20 cellular contexts compared by ENCODE assay signal in genomic region chr2:241129086-241129871, GRCh38. TPM values are rescaled to one million over a fixed set of nuclear protein-coding genes. Genes with fewer than 3 reads are reported as not detected.
DNase-seq lines count a peak whose midpoint lies in the region; TF ChIP-seq lines count a peak whose summit lies in the region.
"Had no signal": no experiment of that assay in that cellular context is flagged by ENCODE, and none has a peak within 500 bp of the region (broad histone marks: within the 10 kb centered on the region; RNA-seq: fewer than 3 reads in every experiment).

No MANE protein-coding gene starts in this region.

- peaks cover 17% of the 10 kb centered on the region for H3K4me1 Mint-ChIP-seq in activated CD4-positive, alpha-beta T cell treated with anti-CD3 and anti-CD28 coated beads, Interleukin-2, amount 10 ng/mL, durations not matched to agents 7 days and 5 days
- peaks cover 15% of the 10 kb centered on the region for H3K4me1 Mint-ChIP-seq in activated T-helper 2 cell treated with anti-CD3 and anti-CD28 coated beads, Interferon-gamma antibody, Interleukin-2, Interleukin-4, amounts not matched to agents 10 μg/mL and 5 μg/mL and 100 μg/mL, durations not matched to agents 14 hours and 24 hours and 36 hours (ENCODE audit: low read depth)
- H3K4me1 Mint-ChIP-seq: nephron progenitor cell had no signal

- peaks cover 20% of the 10 kb centered on the region for H3K36me3 Mint-ChIP-seq in activated CD4-positive, alpha-beta T cell treated with anti-CD3 and anti-CD28 coated beads, Interleukin-2, amount 10 ng/mL, durations not matched to agents 7 days and 5 days (ENCODE audit: low read depth)
- H3K36me3 Mint-ChIP-seq in activated T-helper 2 cell treated with anti-CD3 and anti-CD28 coated beads, Interferon-gamma antibody, Interleukin-2, Interleukin-4, amounts not matched to agents 10 μg/mL and 5 μg/mL and 100 μg/mL, durations not matched to agents 14 hours and 24 hours and 36 hours (ENCODE audit: low read depth), result peaks cover 34% of the 10 kb centered on the region

- no peak overlapping the region for H3K4me3 ChIP-seq in sigmoid colon
- H3K4me3 ChIP-seq: A549, ascending aorta, colonic mucosa, lung, thyroid gland had no signal

- no peaks in the 10 kb centered on the region for H3K9me3 ChIP-seq in sigmoid colon
- H3K9me3 ChIP-seq: A549, ascending aorta, colonic mucosa, thyroid gland had no signal

- H3K4me1 ChIP-seq in sigmoid colon, result no peaks in the 10 kb centered on the region
- H3K4me1 ChIP-seq: A549, ascending aorta, colonic mucosa, thyroid gland had no signal

- no peaks in the 10 kb centered on the region for H3K27me3 ChIP-seq in sigmoid colon
- H3K27me3 ChIP-seq: ascending aorta, colonic mucosa, thyroid gland had no signal

- no peaks in the 10 kb centered on the region for H3K27me3 Mint-ChIP-seq in activated CD4-positive, alpha-beta T cell treated with anti-CD3 and anti-CD28 coated beads, Interleukin-2, amount 10 ng/mL, durations not matched to agents 7 days and 5 days
- H3K27me3 Mint-ChIP-seq in activated T-helper 2 cell treated with anti-CD3 and anti-CD28 coated beads, Interferon-gamma antibody, Interleukin-2, Interleukin-4, amounts not matched to agents 10 μg/mL and 5 μg/mL and 100 μg/mL, durations not matched to agents 14 hours and 24 hours and 36 hours (ENCODE audit: low read depth), result no peaks in the 10 kb centered on the region

- whole genome bisulfite sequencing in sigmoid colon, 2 donors, result 88 to 92% methylated on average over 12 of the region's 12 CpGs

- DNase-seq in activated CD4-positive, alpha-beta T cell treated with anti-CD3 and anti-CD28 coated beads, Interleukin-2, amount 10 ng/mL, durations not matched to agents 7 days and 5 days, result no peak
- no peak for DNase-seq in activated CD4-positive, alpha-beta T cell treated with anti-CD3 and anti-CD28 coated beads for 4 hours
- DNase-seq in GM13977 (ENCODE audit: low spot score) (peak; percentile 61), sigmoid colon (peak; percentile 30), Kasumi-1 (lab: John Stamatoyannopoulos, UW) (no peak), amniotic stem cell (lab: John Stamatoyannopoulos, UW) (no peak)
- no peak for DNase-seq in activated T-helper 2 cell treated with anti-CD3 and anti-CD28 coated beads, Interferon-gamma antibody, Interleukin-2, Interleukin-4, amounts not matched to agents 10 μg/mL and 5 μg/mL and 100 μg/mL, durations not matched to agents 14 hours and 24 hours and 36 hours (ENCODE audit: low spot score)
- DNase-seq in stimulated activated naive CD4-positive, alpha-beta T cell (lab: John Stamatoyannopoulos, UW), result no peak
- DNase-seq: colonic mucosa, COR-L47, HCEC 1CT, NCI-H2081 treated with DMSO at 0.1 percent for 48 hours, NCI-H69, nephron progenitor cell, thyroid gland had no signal

- intact Hi-C loops in activated T-helper 2 cell treated with anti-CD3 and anti-CD28 coated beads, Interferon-gamma antibody, Interleukin-2, Interleukin-4, amounts not matched to agents 10 μg/mL and 5 μg/mL and 100 μg/mL, durations not matched to agents 14 hours and 24 hours and 36 hours (cut with micrococcal nuclease), result no loop called here
- intact Hi-C loops in sigmoid colon (cut with DNase I), result no loop called here

- H3K4me3 Mint-ChIP-seq in activated CD4-positive, alpha-beta T cell treated with anti-CD3 and anti-CD28 coated beads, Interleukin-2, amount 10 ng/mL, durations not matched to agents 7 days and 5 days, result no peak overlapping the region
- H3K4me3 Mint-ChIP-seq in activated T-helper 2 cell treated with anti-CD3 and anti-CD28 coated beads, Interferon-gamma antibody, Interleukin-2, Interleukin-4, amounts not matched to agents 10 μg/mL and 5 μg/mL and 100 μg/mL, durations not matched to agents 14 hours and 24 hours and 36 hours (ENCODE audit: low read depth), result no peak overlapping the region
- H3K4me3 Mint-ChIP-seq: nephron progenitor cell had no signal

- no peak for TF ChIP-seq CTCF in GM13977 (IDR thresholded peaks at IDR 0.05; ENCODE audit: extremely low read depth, insufficient read depth, missing control alignments)
- no peak for TF ChIP-seq CTCF in sigmoid colon (IDR thresholded peaks at IDR 0.05)

- H3K9me3 Mint-ChIP-seq in activated CD4-positive, alpha-beta T cell treated with anti-CD3 and anti-CD28 coated beads, Interleukin-2, amount 10 ng/mL, durations not matched to agents 7 days and 5 days, result no peaks in the 10 kb centered on the region
- H3K9me3 Mint-ChIP-seq in activated T-helper 2 cell treated with anti-CD3 and anti-CD28 coated beads, Interferon-gamma antibody, Interleukin-2, Interleukin-4, amounts not matched to agents 10 μg/mL and 5 μg/mL and 100 μg/mL, durations not matched to agents 14 hours and 24 hours and 36 hours, result no peaks in the 10 kb centered on the region
- H3K9me3 Mint-ChIP-seq: nephron progenitor cell had no signal

- CTCF ChIA-PET in activated CD4-positive, alpha-beta T cell treated with anti-CD3 and anti-CD28 coated beads, Interleukin-2, amount 10 ng/mL, durations not matched to agents 7 days and 5 days (lab: Charles Lee), result interaction anchor here (1.4 kb wide), 1 partner anchor 20 kb away, joined by 4 read pairs; the partner anchor contains the start of gene PASK

- in situ Hi-C loops in GM13977 (cut with MboI; ENCODE audit: low pct_unique_long_range_greater_than_20kb, low sequenced_read_pairs, unreplicated experiment), result no loop called here

- no peaks in the 10 kb centered on the region for H3K36me3 ChIP-seq in sigmoid colon
- H3K36me3 ChIP-seq: ascending aorta, colonic mucosa, thyroid gland had no signal

- H3K27ac Mint-ChIP-seq in activated CD4-positive, alpha-beta T cell treated with anti-CD3 and anti-CD28 coated beads, Interleukin-2, amount 10 ng/mL, durations not matched to agents 7 days and 5 days, result peak overlapping the region; percentile 58
- peak overlapping the region; percentile 34 for H3K27ac Mint-ChIP-seq in activated T-helper 2 cell treated with anti-CD3 and anti-CD28 coated beads, Interferon-gamma antibody, Interleukin-2, Interleukin-4, amounts not matched to agents 10 μg/mL and 5 μg/mL and 100 μg/mL, durations not matched to agents 14 hours and 24 hours and 36 hours
- H3K27ac Mint-ChIP-seq: nephron progenitor cell had no signal

- TF ChIP-seq POLR2A in sigmoid colon (IDR thresholded peaks at IDR 0.05), result no peak

- H3K27ac ChIP-seq in sigmoid colon, result no peak overlapping the region
- H3K27ac ChIP-seq: A549, ascending aorta, colonic mucosa, epithelial cell of prostate, thyroid gland, VCaP had no signal

- POLR2A ChIA-PET in activated CD4-positive, alpha-beta T cell treated with anti-CD3 and anti-CD28 coated beads, Interleukin-2, amount 10 ng/mL, durations not matched to agents 7 days and 5 days (lab: Charles Lee), result no interaction called here

- no peak for TF ChIP-seq EP300 in sigmoid colon (IDR thresholded peaks at IDR 0.05)

RNA-seq across cellular contexts. Expression of gene PASK, which starts 20.0 kb away (rescaled TPM):
- 10 to 100 TPM; 55.5 to 62.0 TPM for total RNA-seq in activated CD4-positive, alpha-beta T cell treated with anti-CD3 and anti-CD28 coated beads, Interleukin-2, amount 10 ng/mL, durations not matched to agents 7 days and 5 days
- 72.5 and 75.8 TPM in 2 replicates for total RNA-seq in activated T-helper 2 cell treated with anti-CD3 and anti-CD28 coated beads, Interferon-gamma antibody, Interleukin-2, Interleukin-4, amounts not matched to agents 10 μg/mL and 5 μg/mL and 100 μg/mL, durations not matched to agents 14 hours and 24 hours and 36 hours
- total RNA-seq in sigmoid colon, result 1 to 10 TPM; 2.8 to 7.7 (median 4.7) TPM
- polyA plus RNA-seq in sigmoid colon, result 10 to 100 TPM in 1 of 3 donors, 1 to 10 TPM in 2; 1.4 to 16.4 (median 1.8) TPM
- total RNA-seq: ascending aorta had no signal

RNA-seq across cellular contexts. Expression of gene PPP1R7, which starts 21.0 kb away (rescaled TPM):
- total RNA-seq in activated CD4-positive, alpha-beta T cell treated with anti-CD3 and anti-CD28 coated beads, Interleukin-2, amount 10 ng/mL, durations not matched to agents 7 days and 5 days, result 100 to 1,000 TPM in 1 of 2 experiments, 10 to 100 TPM in 1; 89.5 to 110 TPM
- total RNA-seq in activated T-helper 2 cell treated with anti-CD3 and anti-CD28 coated beads, Interferon-gamma antibody, Interleukin-2, Interleukin-4, amounts not matched to agents 10 μg/mL and 5 μg/mL and 100 μg/mL, durations not matched to agents 14 hours and 24 hours and 36 hours, result 101 and 106 TPM in 2 replicates
- 10 to 100 TPM; 41.3 to 63.5 (median 56.8) TPM for total RNA-seq in sigmoid colon
- 10 to 100 TPM; 76.3 to 89.7 (median 78.7) TPM for polyA plus RNA-seq in sigmoid colon

RNA-seq across cellular contexts. Expression of gene MTERF4, which starts 27.2 kb away (rescaled TPM):
- total RNA-seq in activated CD4-positive, alpha-beta T cell treated with anti-CD3 and anti-CD28 coated beads, Interleukin-2, amount 10 ng/mL, durations not matched to agents 7 days and 5 days, result 10 to 100 TPM; 38.0 to 41.0 TPM
- 34.4 and 35.4 TPM in 2 replicates for total RNA-seq in activated T-helper 2 cell treated with anti-CD3 and anti-CD28 coated beads, Interferon-gamma antibody, Interleukin-2, Interleukin-4, amounts not matched to agents 10 μg/mL and 5 μg/mL and 100 μg/mL, durations not matched to agents 14 hours and 24 hours and 36 hours
- 10 to 100 TPM; 18.9 to 47.9 (median 33.2) TPM for total RNA-seq in sigmoid colon
- polyA plus RNA-seq in sigmoid colon, result 10 to 100 TPM; 27.0 to 40.2 (median 29.1) TPM

RNA-seq across cellular contexts. Expression of gene ANO7, which starts 59.2 kb away (rescaled TPM):
- total RNA-seq in activated CD4-positive, alpha-beta T cell treated with anti-CD3 and anti-CD28 coated beads, Interleukin-2, amount 10 ng/mL, durations not matched to agents 7 days and 5 days, result under 1 TPM; 0.12 TPM
- 3.5 and 4.3 TPM in 2 replicates for total RNA-seq in activated T-helper 2 cell treated with anti-CD3 and anti-CD28 coated beads, Interferon-gamma antibody, Interleukin-2, Interleukin-4, amounts not matched to agents 10 μg/mL and 5 μg/mL and 100 μg/mL, durations not matched to agents 14 hours and 24 hours and 36 hours
- 1 to 10 TPM in 1 of 4 donors, under 1 TPM in 1, not detected in 2; 0.41 to 1.7 TPM for total RNA-seq in sigmoid colon
- polyA plus RNA-seq in sigmoid colon, result 10 to 100 TPM in 1 of 3 donors, 1 to 10 TPM in 2; 3.9 to 39.2 (median 7.8) TPM

Comparison
In these comparisons a context has a peak if more than half of its experiments do, and no peak if none do; other contexts are left out.
1. DNase-seq: peak in GM13977 (single experiment) and sigmoid colon (single experiment); none in activated CD4-positive, alpha-beta T cell treated with anti-CD3 and anti-CD28 coated beads, Interleukin-2, amount 10 ng/mL, durations not matched to agents 7 days and 5 days (single experiment), activated CD4-positive, alpha-beta T cell treated with anti-CD3 and anti-CD28 coated beads for 4 hours (0 of 2), activated T-helper 2 cell treated with anti-CD3 and anti-CD28 coated beads, Interferon-gamma antibody, Interleukin-2, Interleukin-4, amounts not matched to agents 10 μg/mL and 5 μg/mL and 100 μg/mL, durations not matched to agents 14 hours and 24 hours and 36 hours (single experiment), Kasumi-1 (0 of 2), amniotic stem cell (single experiment) and stimulated activated naive CD4-positive, alpha-beta T cell (0 of 6).